ENCODE assay signal across 17 cellular contexts in the genomic region with DNA sequence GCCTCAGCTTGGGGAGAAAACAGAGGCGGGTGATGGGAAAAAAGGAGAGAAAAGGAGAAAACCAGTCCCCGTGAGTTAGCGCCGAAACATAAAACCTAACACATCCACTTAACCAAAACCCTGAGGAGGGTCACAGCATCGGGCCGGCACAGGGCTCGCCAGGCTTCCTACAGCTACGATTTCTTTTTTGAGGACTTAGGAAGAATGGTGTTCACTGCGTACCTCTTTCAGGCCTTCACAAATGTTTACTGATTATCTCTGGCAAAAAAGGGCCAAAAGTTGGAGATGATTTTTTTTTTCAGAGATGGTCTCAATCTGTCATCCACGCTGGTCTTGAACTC. TPM values are rescaled to one million over a fixed set of nuclear protein-coding genes. Genes with fewer than 3 reads are reported as not detected.
DNase-seq lines count a peak whose midpoint lies in the region; ATAC-seq, FAIRE-seq and TF ChIP-seq lines count a peak whose summit lies in the region.
"Had no signal": no experiment of that assay in that cellular context is flagged by ENCODE, and none has a peak within 500 bp of the region (broad histone marks: within the 10 kb centered on the region; RNA-seq: fewer than 3 reads in every experiment).

No MANE protein-coding gene starts in this region.

- H3K27ac ChIP-seq in HepG2 (ENCODE audit: extremely low read length, insufficient read depth, low read length) (no peak overlapping the region), right lobe of liver (no peak overlapping the region), RWPE1 (peak overlapping the region; percentile 76), kidney (ENCODE audit: low read depth in 2 of 2, low read length in 2 of 2) (no peak overlapping the region)
- H3K27ac ChIP-seq: GM23248 had no signal

- H3K4me2 ChIP-seq in HepG2 (ENCODE audit: low read depth, low read length) = no peak overlapping the region

- TF ChIP-seq CTCF in HepG2 (CRISPR knock-in tag; IDR thresholded peaks at IDR 0.05) (no peak), right lobe of liver (IDR thresholded peaks at IDR 0.05) (no peak), RWPE1 (conservative IDR thresholded peaks at IDR 0.05; ENCODE audit: low read depth) (no peak), kidney (IDR thresholded peaks at IDR 0.05; ENCODE audit: borderline replicate concordance, extremely low read depth, insufficient read depth) (no peak)

- no peak overlapping the region for H3K4me3 Mint-ChIP-seq in activated CD4-positive, alpha-beta memory T cell treated with anti-CD3 and anti-CD28 coated beads, Interleukin-2, amount 10 ng/mL, durations not matched to agents 7 days and 5 days
- H3K4me3 Mint-ChIP-seq: CD4-positive, alpha-beta T cell had no signal

- H3K4me1 ChIP-seq in HepG2 (ENCODE audit: insufficient read depth, low read length) (no peaks in the 10 kb centered on the region; the same call in 1 of the 2 replicates), right lobe of liver (no peaks in the 10 kb centered on the region), kidney (ENCODE audit: control insufficient read depth in 1 of 2, insufficient read depth in 1 of 2, low read depth in 1 of 2, low read length in 2 of 2) (peaks cover 0 to 7% of the 10 kb centered on the region in 2 donors)

- 98% methylated on average over 10 of the region's 10 CpGs for WGBS in HepG2 (ENCODE audit: low lambda C conversion rate)
- 82% methylated on average over 10 of the region's 10 CpGs for WGBS in right lobe of liver (ENCODE audit: insufficient coverage, low coverage, low lambda C conversion rate, missing lambda C conversion rate)

- no peak overlapping the region for H3K4me3 ChIP-seq in HepG2 (replicated peaks in 1 of 3; ENCODE audit: insufficient read depth in 1 of 3, low read depth in 2 of 3, low read length in 3 of 3)
- H3K4me3 ChIP-seq in right lobe of liver = no peak overlapping the region
- no peak overlapping the region for H3K4me3 ChIP-seq in kidney (ENCODE audit: low read length in 2 of 2)
- H3K4me3 ChIP-seq: GM23248 had no signal

- TF ChIP-seq EP300 in HepG2 (IDR thresholded peaks at IDR 0.05; ENCODE audit: low read depth in 2 of 2, low read length in 2 of 2) = no peak
- TF ChIP-seq EP300 in HepG2 (CRISPR knock-in tag; IDR thresholded peaks at IDR 0.05; ENCODE audit: borderline replicate concordance) = no peak

- H3K9ac ChIP-seq in HepG2 (ENCODE audit: insufficient read depth, low read depth, low read length) (no peak overlapping the region), kidney (ENCODE audit: low read length in 2 of 2) (no peak overlapping the region)
- H3K9ac ChIP-seq: GM23248 had no signal

- peaks cover 34% of the 10 kb centered on the region for H3K36me3 Mint-ChIP-seq in activated CD4-positive, alpha-beta memory T cell treated with anti-CD3 and anti-CD28 coated beads, Interleukin-2, amount 10 ng/mL, durations not matched to agents 7 days and 5 days (ENCODE audit: low read depth)

- CTCF ChIA-PET in HepG2 (lab: Yijun Ruan, JAX; ENCODE audit: low intra/inter-chr PET ratio, low total read pairs) = interaction anchor here (3.3 kb wide), 1 partner anchor 82 kb away, joined by 47 read pairs; no protein-coding TSS in a partner anchor
- CTCF ChIA-PET in RWPE1 (lab: Yijun Ruan, JAX) = interaction anchor here (0.7 to 2.9 kb wide), 3 partner anchors 20 to 114 kb away, joined by 3 to 25 read pairs (median 8); no protein-coding TSS in a partner anchor
- CTCF ChIA-PET in activated CD4-positive, alpha-beta memory T cell treated with anti-CD3 and anti-CD28 coated beads, Interleukin-2, amount 10 ng/mL, durations not matched to agents 7 days and 5 days (lab: Charles Lee) = interaction anchor here (0.9 to 5.3 kb wide), 6 partner anchors 11 to 113 kb away, joined by 4 to 33 read pairs (median 6); partner anchors contain the start of genes BFSP1 and RRBP1

- POLR2A ChIA-PET in HepG2 (lab: Yijun Ruan, JAX) = interaction anchor here (0.6 to 1.3 kb wide), 2 partner anchors 44 to 64 kb away, joined by 3 read pairs; partner anchors contain the start of gene RRBP1
- POLR2A ChIA-PET in RWPE1 (lab: Yijun Ruan, JAX; ENCODE audit: low non-redundant PET) = no interaction called here
- POLR2A ChIA-PET in activated CD4-positive, alpha-beta memory T cell treated with anti-CD3 and anti-CD28 coated beads, Interleukin-2, amount 10 ng/mL, durations not matched to agents 7 days and 5 days (lab: Charles Lee) = interaction anchor here (0.9 to 1.5 kb wide), 2 partner anchors 48 to 114 kb away, joined by 5 to 6 read pairs; partner anchors contain the start of gene DSTN

- no peak overlapping the region for H2AFZ ChIP-seq in HepG2 (ENCODE audit: low read length)
- H2AFZ ChIP-seq: GM23248 had no signal

- intact Hi-C loops in HepG2 (cut with micrococcal nuclease; ENCODE audit: unreplicated experiment) = no loop called here
- intact Hi-C loops in right lobe of liver (cut with DNase I) = loop anchor here (10.0 kb wide), 1 partner anchor 84 kb away; the partner anchor contains the start of gene BFSP1 (in 2 of the 2)
- intact Hi-C loops in kidney (cut with DNase I) = no loop called here

- no peak for TF ChIP-seq RAD21 in HepG2 (CRISPR knock-in tag; IDR thresholded peaks at IDR 0.05)

- no peak for ATAC-seq in HepG2
- ATAC-seq in right lobe of liver = no peak

- TSS peak; percentile 15 for BruUV-seq in HepG2 (replicated peaks; lab: Mats Ljungman, UMichigan)

- in situ Hi-C loops in HepG2 (cut with HindIII; ENCODE audit: extremely low pct_ligation_motif_present, low pct_unique_long_range_greater_than_20kb) = no loop called here

- TF ChIP-seq POLR2A in HepG2 (IDR thresholded peaks at IDR 0.05; ENCODE audit: insufficient read depth in 1 of 2, low read depth in 2 of 2, low read length in 2 of 2) (no peak), right lobe of liver (IDR thresholded peaks at IDR 0.05) (no peak)

- FAIRE-seq in HepG2 (lab: Jason Lieb, UNC) = no peak
- no peak for FAIRE-seq in kidney (lab: Jason Lieb, UNC)
- FAIRE-seq: G401.6, GM12891, H54 had no signal

- H3K79me2 ChIP-seq in HepG2 (ENCODE audit: insufficient read depth, low read length) = no peaks in the 10 kb centered on the region

- H3K36me3 ChIP-seq in HepG2 (replicated peaks in 1 of 2; ENCODE audit: control insufficient read depth in 1 of 2, insufficient read depth in 2 of 2, low read length in 2 of 2) = peaks cover 84 to 96% of the 10 kb centered on the region in 2 experiments
- H3K36me3 ChIP-seq in right lobe of liver = peaks cover 0 to 86% (median 62%) of the 10 kb centered on the region in 4 donors
- peaks cover 31 to 41% of the 10 kb centered on the region in 2 donors for H3K36me3 ChIP-seq in kidney (ENCODE audit: control insufficient read depth in 1 of 2, insufficient read depth in 2 of 2, low read length in 2 of 2)

- H3K9me3 ChIP-seq in HepG2 (ENCODE audit: low read length) (no peaks in the 10 kb centered on the region), right lobe of liver (no peaks in the 10 kb centered on the region), kidney (ENCODE audit: control insufficient read depth in 1 of 2, low read length in 2 of 2) (no peaks in the 10 kb centered on the region)

- DNase-seq in HepG2 (ENCODE audit: low spot score) = no peak
- DNase-seq in right lobe of liver = no peak
- DNase-seq in RWPE1 (ENCODE audit: low spot score) = no peak
- DNase-seq in kidney = peak; percentile 40
- DNase-seq in germinal center (ENCODE audit: low spot score) = no peak
- DNase-seq in activated CD4-positive, alpha-beta memory T cell treated with anti-CD3 and anti-CD28 coated beads, Interleukin-2, amount 10 ng/mL, durations not matched to agents 7 days and 5 days = no peak
- DNase-seq in NCI-H748 (lab: John Stamatoyannopoulos, UW; ENCODE audit: unreplicated experiment) = no peak
- DNase-seq: C1 segment of cervical spinal cord, DMS153, DMS79 treated with DMSO at 0.1 percent for 48 hours, EL, GM23248, IMR-90 had no signal

- no peak overlapping the region for H3K27ac Mint-ChIP-seq in activated CD4-positive, alpha-beta memory T cell treated with anti-CD3 and anti-CD28 coated beads, Interleukin-2, amount 10 ng/mL, durations not matched to agents 7 days and 5 days
- H3K27ac Mint-ChIP-seq: CD4-positive, alpha-beta T cell had no signal

- peaks cover 38% of the 10 kb centered on the region; the same call in 1 of the 2 replicates for H4K20me1 ChIP-seq in HepG2 (ENCODE audit: insufficient read depth, low read length)

- H3K27me3 ChIP-seq in HepG2 (ENCODE audit: control insufficient read depth in 1 of 2, insufficient read depth in 2 of 2, low read length in 2 of 2) (no peaks in the 10 kb centered on the region), right lobe of liver (no peaks in the 10 kb centered on the region)

- H3K9me3 Mint-ChIP-seq in activated CD4-positive, alpha-beta memory T cell treated with anti-CD3 and anti-CD28 coated beads, Interleukin-2, amount 10 ng/mL, durations not matched to agents 7 days and 5 days = no peaks in the 10 kb centered on the region
- H3K9me3 Mint-ChIP-seq: CD4-positive, alpha-beta T cell had no signal

- H3K4me1 Mint-ChIP-seq in activated CD4-positive, alpha-beta memory T cell treated with anti-CD3 and anti-CD28 coated beads, Interleukin-2, amount 10 ng/mL, durations not matched to agents 7 days and 5 days = peaks cover 10% of the 10 kb centered on the region

- H3K27me3 Mint-ChIP-seq in activated CD4-positive, alpha-beta memory T cell treated with anti-CD3 and anti-CD28 coated beads, Interleukin-2, amount 10 ng/mL, durations not matched to agents 7 days and 5 days = no peaks in the 10 kb centered on the region
- H3K27me3 Mint-ChIP-seq: CD4-positive, alpha-beta T cell had no signal

RNA-seq across cellular contexts. Expression of gene DSTN, which starts 48.8 kb away (rescaled TPM):
- total RNA-seq in HepG2 (2016; rRNA removed; fragmentation: Illumina TruSeq; extraction: Trizol) (106 and 164 TPM in 2 replicates), right lobe of liver (10 to 100 TPM; 65.8 to 94.4 (median 86.9) TPM), kidney (409 TPM)
- total RNA-seq in HepG2 (2016; cell fraction: cytosol; rRNA removed; fragmentation: Illumina TruSeq; extraction: Trizol; ENCODE audit: low read depth) = 28.2 and 36.3 TPM in 2 replicates
- total RNA-seq in HepG2 (2016; cell fraction: insoluble cytoplasmic fraction; rRNA removed; fragmentation: Illumina TruSeq; extraction: Trizol) = 120 and 172 TPM in 2 replicates
- total RNA-seq in HepG2 (2016; cell fraction: membrane; rRNA removed; fragmentation: Illumina TruSeq; extraction: Trizol) = 94.4 and 96.0 TPM in 2 replicates
- total RNA-seq in HepG2 (2016; cell fraction: nucleus; rRNA removed; fragmentation: Illumina TruSeq; extraction: Trizol) = 46.1 and 50.0 TPM in 2 replicates
- polyA plus RNA-seq in HepG2 (2011; rRNA removed) (21.8 and 27.6 TPM in 2 replicates), kidney (ENCODE audit: insufficient read depth, low read depth, low replicate concordance) (525 TPM)
- polyA plus RNA-seq in HepG2 (2011; cell fraction: cytosol; rRNA removed) = 11.0 and 20.0 TPM in 2 replicates
- polyA plus RNA-seq in HepG2 (2011; cell fraction: nucleus; rRNA removed) = 8.1 and 11.6 TPM in 2 replicates
- 74.6 and 95.1 TPM in 2 replicates for polyA plus RNA-seq in HepG2 (2012)
- polyA plus RNA-seq in HepG2 (2016; cell fraction: cytosol; fragmentation: Illumina TruSeq; extraction: Trizol; ENCODE audit: low read depth) = 77.0 and 95.4 TPM in 2 replicates
- 263 and 281 TPM in 2 replicates for polyA plus RNA-seq in HepG2 (2016; cell fraction: insoluble cytoplasmic fraction; fragmentation: Illumina TruSeq; extraction: Trizol; ENCODE audit: low read depth)
- 120 and 139 TPM in 2 replicates for polyA plus RNA-seq in HepG2 (2016; cell fraction: membrane; fragmentation: Illumina TruSeq; extraction: Trizol; ENCODE audit: low read depth)
- polyA plus RNA-seq in HepG2 (2016; cell fraction: nucleus; fragmentation: Illumina TruSeq; extraction: Trizol; ENCODE audit: insufficient read depth, low read depth) = 108 and 109 TPM in 2 replicates
- polyA minus RNA-seq in HepG2 (2011; rRNA and poly(A)+ RNA removed; ENCODE audit: low replicate concordance) = 1.3 and 4.9 TPM in 2 replicates
- 15.3 and 15.9 TPM in 2 replicates for polyA minus RNA-seq in HepG2 (2011; cell fraction: cytosol; rRNA and poly(A)+ RNA removed)
- 5.8 and 7.6 TPM in 2 replicates for polyA minus RNA-seq in HepG2 (2011; cell fraction: nucleus; rRNA and poly(A)+ RNA removed)
- total RNA-seq in activated CD4-positive, alpha-beta memory T cell treated with anti-CD3 and anti-CD28 coated beads, Interleukin-2, amount 10 ng/mL, durations not matched to agents 7 days and 5 days = 100 to 1,000 TPM; 104 to 109 TPM

Comparison
In these comparisons a context has a peak if more than half of its experiments do, and no peak if none do; other contexts are left out.
1. intact Hi-C loops: an anchor here in right lobe of liver (10.0 kb wide); none called in HepG2 and kidney.